In genomic region chr20:54199721-54200176, GRCh38 we compare ENCODE assay signal across 8 cellular contexts. TPM values are rescaled to one million over a fixed set of nuclear protein-coding genes. Genes with fewer than 3 reads are reported as not detected.
DNase-seq lines count a peak whose midpoint lies in the region; ATAC-seq, FAIRE-seq and TF ChIP-seq lines count a peak whose summit lies in the region.

No MANE protein-coding gene starts in this region.

- no peaks in the 10 kb centered on the region for H3K9me3 Mint-ChIP-seq in T-cell

- CTCF ChIA-PET in T-cell (lab: Charles Lee): interaction anchor here (0.9 to 2.0 kb wide), 16 partner anchors 9 to 1887 kb away, joined by 3 to 15 read pairs (median 4); partner anchors contain the start of gene PFDN4 (in 1 of the 2)

- H3K27ac Mint-ChIP-seq in T-cell: no peak overlapping the region

- no peaks in the 10 kb centered on the region for H3K9me3 ChIP-seq in adipocyte (ENCODE audit: control insufficient read depth, low read length)
- H3K9me3 ChIP-seq in heart left ventricle: no peaks in the 10 kb centered on the region

- TF ChIP-seq CTCF in heart left ventricle (IDR thresholded peaks at IDR 0.05): peak; percentile 82 to 93 (median 87)

- H3K36me3 ChIP-seq in adipocyte (ENCODE audit: control insufficient read depth, insufficient read depth, low read length, severe bottlenecking) (no peaks in the 10 kb centered on the region), heart left ventricle (no peaks in the 10 kb centered on the region)

- ATAC-seq in T-cell (replicated peaks in 1 of 4): peak; percentile 44 to 64 (median 58)
- peak in 3 of 4 donors; percentile 55 to 74 (median 68) for ATAC-seq in heart left ventricle
- ATAC-seq in GM18520 (IDR thresholded peaks at IDR 0.05; ENCODE audit: unreplicated experiment): no peak

- H3K4me3 ChIP-seq in adipocyte (ENCODE audit: low read length) (no peak overlapping the region), heart left ventricle (no peak overlapping the region)

- POLR2A ChIA-PET in T-cell (lab: Charles Lee): interaction anchor here in 1 of 2 donors (0.5 kb wide), 1 partner anchor 355 kb away, joined by 3 read pairs; no protein-coding TSS in a partner anchor

- intact Hi-C loops in heart left ventricle (cut with DNase I): loop anchor here in 9 of 10 donors (1.0 to 10.0 kb wide), 5 partner anchors 101 to 625 kb away; no protein-coding TSS in a partner anchor

- H3K4me1 ChIP-seq in adipocyte (ENCODE audit: control insufficient read depth, insufficient read depth, low read length): peaks cover 3% of the 10 kb centered on the region
- H3K4me1 ChIP-seq in heart left ventricle: peaks cover 0 to 4% (median 0%) of the 10 kb centered on the region in 12 donors

- H3K4me3 Mint-ChIP-seq in T-cell: no peak overlapping the region

- H3K27me3 ChIP-seq in adipocyte (replicated peaks; ENCODE audit: control insufficient read depth, insufficient read depth, low read length) (peaks cover 4% of the 10 kb centered on the region), heart left ventricle (peaks cover 0 to 6% (median 0%) of the 10 kb centered on the region in 9 donors)

- H3K36me3 Mint-ChIP-seq in T-cell: no peaks in the 10 kb centered on the region

- no peak overlapping the region for H3K27ac ChIP-seq in heart left ventricle

- no peak overlapping the region for H3K9ac ChIP-seq in adipocyte (ENCODE audit: low read length)

- peak; percentile 86 for FAIRE-seq in GM19239 (lab: Jason Lieb, UNC)

- 15 to 16% (median 15%) methylated on average over 7 of the region's 7 CpGs for WGBS in heart left ventricle, 4 donors

- peak; percentile 50 to 54 for DNase-seq in AML-193 (lab: John Stamatoyannopoulos, UW)
- DNase-seq in GM19239 (ENCODE audit: insufficient read length, low spot score): peak; percentile 29
- DNase-seq in NCI-H1092 treated with DMSO at 0.1 percent for 48 hours (lab: John Stamatoyannopoulos, UW): peak; percentile 60
- DNase-seq in T-cell: peak; percentile 15 to 70 (median 55)
- DNase-seq in adipocyte (ENCODE audit: low read depth): peak; percentile 88
- peak; percentile 37 to 75 (median 58) for DNase-seq in heart left ventricle
- peak; percentile 74 for DNase-seq in renal cortical epithelial cell (ENCODE audit: low read depth)

- no peaks in the 10 kb centered on the region for H3K4me1 Mint-ChIP-seq in T-cell

- TF ChIP-seq POLR2A in heart left ventricle (IDR thresholded peaks at IDR 0.05): no peak

- no peaks in the 10 kb centered on the region for H3K27me3 Mint-ChIP-seq in T-cell

RNA-seq across cellular contexts. Expression of gene PFDN4, which starts 8.1 kb away (rescaled TPM):
- total RNA-seq in T-cell (10 to 100 TPM; 14.9 to 19.2 (median 17.6) TPM), heart left ventricle (10 to 100 TPM; 21.0 to 92.0 (median 28.4) TPM), renal cortical epithelial cell (82.6 and 223 TPM in 2 replicates)
- 10 to 100 TPM; 48.5 to 78.7 TPM for polyA plus RNA-seq in heart left ventricle

RNA-seq across cellular contexts. Expression of gene CYP24A1, which starts 26.0 kb away (rescaled TPM):
- total RNA-seq in T-cell (under 1 TPM in 4 of 5 donors, not detected in 1; 0.13 to 0.79 (median 0.42) TPM), heart left ventricle (not detected), renal cortical epithelial cell (6.6 and 15.5 TPM in 2 replicates)
- polyA plus RNA-seq in heart left ventricle: not detected

Comparison
In these comparisons a context has a peak if more than half of its experiments do, and no peak if none do; other contexts are left out.
1. DNase-seq: peak in every context shown above with its lines; median percentile 88 in adipocyte; 74 in renal cortical epithelial cell; 60 in NCI-H1092 treated with DMSO at 0.1 percent for 48 hours; 58 in heart left ventricle; 55 in T-cell; 52 in AML-193; 29 in GM19239.